13 cellular contexts compared by ENCODE assay signal in genomic region chr7:149860821-149861727, GRCh38. TPM values are rescaled to one million over a fixed set of nuclear protein-coding genes. Genes with fewer than 3 reads are reported as not detected.
DNase-seq lines count a peak whose midpoint lies in the region; TF ChIP-seq lines count a peak whose summit lies in the region.
"Had no signal": no experiment of that assay in that cellular context is flagged by ENCODE, and none has a peak within 500 bp of the region (broad histone marks: within the 10 kb centered on the region; RNA-seq: fewer than 3 reads in every experiment).

No MANE protein-coding gene starts in this region.

- H3K9me3 ChIP-seq in smooth muscle cell (replicated peaks; ENCODE audit: low read depth) = no peaks in the 10 kb centered on the region

- H3K27ac ChIP-seq in smooth muscle cell (ENCODE audit: low read depth) = no peak overlapping the region
- H3K27ac ChIP-seq: C4-2B, HL-60 had no signal

- H3K27me3 Mint-ChIP-seq in activated naive CD4-positive, alpha-beta T cell treated with anti-CD3 and anti-CD28 coated beads, Interleukin-2, amount 50 U/mL, for 24 hours = no peaks in the 10 kb centered on the region
- no peaks in the 10 kb centered on the region for H3K27me3 Mint-ChIP-seq in Calu3 (ENCODE audit: unreplicated experiment)

- H3F3A ChIP-seq in smooth muscle cell (ENCODE audit: low read depth) = no peaks in the 10 kb centered on the region

- H3K27me3 ChIP-seq in smooth muscle cell (ENCODE audit: low read depth) = no peaks in the 10 kb centered on the region

- 73% methylated on average over 45 of the region's 45 CpGs for WGBS in smooth muscle cell (ENCODE audit: low lambda C conversion rate)

- H3K4me1 Mint-ChIP-seq in activated naive CD4-positive, alpha-beta T cell treated with anti-CD3 and anti-CD28 coated beads, Interleukin-2, amount 50 U/mL, for 24 hours = peaks cover 59% of the 10 kb centered on the region
- peaks cover 11% of the 10 kb centered on the region for H3K4me1 Mint-ChIP-seq in Calu3 (ENCODE audit: low read depth, unreplicated experiment)

- H2AFZ ChIP-seq in smooth muscle cell (ENCODE audit: low read depth) = no peak overlapping the region

- H3K4me3 ChIP-seq in foreskin fibroblast (ENCODE audit: low read depth in 1 of 2, low read length in 2 of 2) (no peak overlapping the region), smooth muscle cell (no peak overlapping the region)

- H3K4me2 ChIP-seq in smooth muscle cell = no peak overlapping the region

- intact Hi-C loops in Calu3 (cut with micrococcal nuclease; ENCODE audit: unreplicated experiment) = no loop called here

- H3K36me3 ChIP-seq in smooth muscle cell (ENCODE audit: low read depth) = no peaks in the 10 kb centered on the region

- no peak overlapping the region for H3K9ac ChIP-seq in smooth muscle cell (ENCODE audit: low read depth)

- no TSS peak for BruUV-seq in Calu3 (replicated peaks; lab: Mats Ljungman, UMichigan)

- peaks cover 10% of the 10 kb centered on the region for H3K36me3 Mint-ChIP-seq in activated naive CD4-positive, alpha-beta T cell treated with anti-CD3 and anti-CD28 coated beads, Interleukin-2, amount 50 U/mL, for 24 hours
- no peaks in the 10 kb centered on the region for H3K36me3 Mint-ChIP-seq in Calu3 (ENCODE audit: insufficient read depth, unreplicated experiment)

- H4K20me1 ChIP-seq in smooth muscle cell (ENCODE audit: low read depth) = no peaks in the 10 kb centered on the region

- TF ChIP-seq CTCF in foreskin fibroblast (IDR thresholded peaks at IDR 0.05; ENCODE audit: low read depth, low read length) (peak; percentile 8), smooth muscle cell (IDR thresholded peaks at IDR 0.05; ENCODE audit: borderline replicate concordance, insufficient read depth, poor library complexity, severe bottlenecking) (peak; percentile 34), Calu3 (IDR thresholded peaks at IDR 0.05; ENCODE audit: unreplicated experiment) (no peak)

- H3K27ac Mint-ChIP-seq in activated naive CD4-positive, alpha-beta T cell treated with anti-CD3 and anti-CD28 coated beads, Interleukin-2, amount 50 U/mL, for 24 hours = peak overlapping the region; percentile 10
- H3K27ac Mint-ChIP-seq in Calu3 (ENCODE audit: unreplicated experiment) = no peak overlapping the region

- CTCF ChIA-PET in Calu3 (lab: Charles Lee) = no interaction called here

- no peaks in the 10 kb centered on the region for H3K79me2 ChIP-seq in smooth muscle cell (ENCODE audit: low read depth)

- H3K4me1 ChIP-seq in smooth muscle cell (ENCODE audit: low read depth) = no peaks in the 10 kb centered on the region

- H3K9me3 Mint-ChIP-seq in activated naive CD4-positive, alpha-beta T cell treated with anti-CD3 and anti-CD28 coated beads, Interleukin-2, amount 50 U/mL, for 24 hours = no peaks in the 10 kb centered on the region
- H3K9me3 Mint-ChIP-seq in Calu3 (ENCODE audit: low read depth, unreplicated experiment) = no peaks in the 10 kb centered on the region

- no peak overlapping the region for H3K4me3 Mint-ChIP-seq in activated naive CD4-positive, alpha-beta T cell treated with anti-CD3 and anti-CD28 coated beads, Interleukin-2, amount 50 U/mL, for 24 hours
- no peak overlapping the region for H3K4me3 Mint-ChIP-seq in Calu3 (ENCODE audit: low read depth, unreplicated experiment)

- DNase-seq in activated naive CD4-positive, alpha-beta T cell treated with anti-CD3 and anti-CD28 coated beads, Interleukin-2, amount 50 U/mL, for 16 hours = no peak
- DNase-seq in NCI-H69 (lab: John Stamatoyannopoulos, UW) (peak; percentile 13), foreskin fibroblast (no peak), smooth muscle cell (lab: John Stamatoyannopoulos, UW; ENCODE audit: unreplicated experiment) (no peak), dermis blood vessel endothelial cell (no peak), retina (no peak), Calu3 (no peak)
- DNase-seq: cortex of kidney, NCI-H2029, SHP77 had no signal

RNA-seq across cellular contexts. Expression of gene ATP6V0E2, which starts 12.7 kb away (rescaled TPM):
- total RNA-seq in smooth muscle cell (1.3 and 4.6 TPM in 2 replicates), dermis blood vessel endothelial cell (12.1 and 31.3 TPM in 2 replicates), Calu3 (2022) (27.2 and 28.8 TPM in 2 replicates)
- 4.6 and 20.0 TPM in 2 replicates for polyA plus RNA-seq in smooth muscle cell

RNA-seq across cellular contexts. Expression of gene ZNF862, which starts 22.9 kb away (rescaled TPM):
- total RNA-seq in smooth muscle cell (10.2 and 10.6 TPM in 2 replicates), dermis blood vessel endothelial cell (10.0 and 12.1 TPM in 2 replicates), Calu3 (2022) (17.7 and 19.4 TPM in 2 replicates)
- 3.2 and 5.4 TPM in 2 replicates for polyA plus RNA-seq in smooth muscle cell
